Comparison of ENCODE assay signal across 28 cellular contexts in the genomic region with DNA sequence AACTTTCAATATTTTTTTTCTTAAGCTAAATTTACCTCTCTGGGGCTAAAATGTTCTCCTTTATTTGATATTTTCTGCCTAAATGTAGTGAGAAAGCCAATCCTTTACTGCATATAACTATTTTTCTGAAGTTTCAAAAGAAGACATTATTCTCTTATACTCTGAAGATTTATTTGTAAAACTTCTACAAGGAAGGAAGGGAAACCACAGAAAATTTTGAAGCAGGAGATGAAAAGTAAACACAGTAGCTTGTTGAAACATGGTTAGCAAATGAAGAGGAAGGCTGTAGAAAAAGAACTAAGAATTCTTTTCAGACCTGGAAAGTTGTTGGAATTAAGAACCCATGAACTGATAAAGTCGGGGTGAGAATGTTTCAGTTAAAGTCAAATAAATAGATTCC.
"Had no signal": no experiment of that assay in that cellular context is flagged by ENCODE, and none has a peak within 500 bp of the region (broad histone marks: within the 10 kb centered on the region; RNA-seq: fewer than 3 reads in every experiment).

No MANE protein-coding gene starts in this region.

- H3K4me3 ChIP-seq: adrenal gland, colonic mucosa, dorsolateral prefrontal cortex, heart right ventricle, left ventricle myocardium inferior, lung, pancreas, prostate gland, skin epidermis, thoracic aorta had no signal

- H3K4me1 ChIP-seq: adrenal gland, colonic mucosa, heart right ventricle, left ventricle myocardium inferior, pancreas, prostate gland had no signal

- H3K27me3 ChIP-seq: adrenal gland, colonic mucosa, heart right ventricle, pancreas had no signal

- H3K27ac ChIP-seq: adrenal gland, colonic mucosa, dorsolateral prefrontal cortex, heart right ventricle, left ventricle myocardium inferior, neutrophil, pancreas, prostate gland, skin epidermis, thoracic aorta, VCaP had no signal

- H3K9me3 ChIP-seq: adrenal gland, colonic mucosa, heart right ventricle, left ventricle myocardium inferior, neutrophil, pancreas, prostate gland, thoracic aorta had no signal

- FAIRE-seq: urothelium cell line had no signal

- DNase-seq: activated CD4-positive, alpha-beta T cell treated with anti-CD3 and anti-CD28 coated beads for 4 hours; activated CD4-positive, alpha-beta T cell treated with anti-CD3 and anti-CD28 coated beads, Interleukin-2, amount 50 U/mL, for 4 hours; activated effector memory CD4-positive, alpha-beta T cell treated with anti-CD3 and anti-CD28 coated beads, Interleukin-2, amount 50 U/mL, for 16 hours; activated naive CD4-positive, alpha-beta T cell treated with anti-CD3 and anti-CD28 coated beads for 36 hours; activated naive CD8-positive, alpha-beta T cell treated with anti-CD3 and anti-CD28 coated beads for 36 hours; activated T-cell treated with anti-CD3 and anti-CD28 coated beads, Interleukin-2, amount 50 U/mL, for 1 hour; adrenal gland; aorta; colonic mucosa; dorsolateral prefrontal cortex; effector memory CD8-positive, alpha-beta T cell; erythroblast; foreskin fibroblast; heart right ventricle; left ventricle myocardium inferior; naive B cell; nephron progenitor cell; pancreas; retina; stimulated activated CD4-positive, alpha-beta T cell treated with anti-CD3 and anti-CD28 coated beads, Interleukin-4, amount 100 ng/mL, for 24 hours; trophoblast cell had no signal

- H3K36me3 ChIP-seq: adrenal gland, colonic mucosa, heart right ventricle, left ventricle myocardium inferior, neutrophil, pancreas, prostate gland, thoracic aorta had no signal
